26 cellular contexts compared by ENCODE assay signal in genomic region chr5:133065482-133065881, GRCh38. TPM values are rescaled to one million over a fixed set of nuclear protein-coding genes. Genes with fewer than 3 reads are reported as not detected.
DNase-seq lines count a peak whose midpoint lies in the region; ATAC-seq and TF ChIP-seq lines count a peak whose summit lies in the region.
"Had no signal": no experiment of that assay in that cellular context is flagged by ENCODE, and none has a peak within 500 bp of the region (broad histone marks: within the 10 kb centered on the region; RNA-seq: fewer than 3 reads in every experiment).

No MANE protein-coding gene starts in this region.

- H3K4me3 ChIP-seq in PC-9, result no peak overlapping the region
- H3K4me3 ChIP-seq in left lung, result no peak overlapping the region
- H3K4me3 ChIP-seq in foreskin fibroblast (ENCODE audit: low read depth in 1 of 2, low read length in 2 of 2), result no peak overlapping the region
- H3K4me3 ChIP-seq: adrenal gland, tibial artery had no signal

- H3K36me3 Mint-ChIP-seq in activated naive CD8-positive, alpha-beta T cell treated with anti-CD3 and anti-CD28 coated beads, Interleukin-2, amount 50 U/mL, for 24 hours (ENCODE audit: low read depth), result peaks cover 50% of the 10 kb centered on the region
- H3K36me3 Mint-ChIP-seq in activated naive CD8-positive, alpha-beta T cell treated with anti-CD3 and anti-CD28 coated beads for 36 hours, result peaks cover 31% of the 10 kb centered on the region
- H3K36me3 Mint-ChIP-seq in type B pancreatic cell, result peaks cover 27% of the 10 kb centered on the region
- peaks cover 48% of the 10 kb centered on the region for H3K36me3 Mint-ChIP-seq in activated CD4-positive, alpha-beta memory T cell treated with anti-CD3 and anti-CD28 coated beads, Interleukin-2, amount 10 ng/mL, durations not matched to agents 7 days and 5 days (ENCODE audit: low read depth)

- H3K36me3 ChIP-seq in PC-9 (ENCODE audit: low read depth), result peaks cover 32% of the 10 kb centered on the region
- H3K36me3 ChIP-seq in left lung, result peaks cover 0 to 57% of the 10 kb centered on the region in 2 donors

- POLR2A ChIA-PET in PC-9 (lab: Charles Lee; ENCODE audit: unreplicated experiment), result no interaction called here
- POLR2A ChIA-PET in activated CD4-positive, alpha-beta memory T cell treated with anti-CD3 and anti-CD28 coated beads, Interleukin-2, amount 10 ng/mL, durations not matched to agents 7 days and 5 days (lab: Charles Lee), result no interaction called here

- H3K27me3 Mint-ChIP-seq in activated naive CD8-positive, alpha-beta T cell treated with anti-CD3 and anti-CD28 coated beads, Interleukin-2, amount 50 U/mL, for 24 hours, result no peaks in the 10 kb centered on the region
- H3K27me3 Mint-ChIP-seq in activated naive CD8-positive, alpha-beta T cell treated with anti-CD3 and anti-CD28 coated beads for 36 hours, result no peaks in the 10 kb centered on the region
- no peaks in the 10 kb centered on the region for H3K27me3 Mint-ChIP-seq in type B pancreatic cell
- H3K27me3 Mint-ChIP-seq in activated CD4-positive, alpha-beta memory T cell treated with anti-CD3 and anti-CD28 coated beads, Interleukin-2, amount 10 ng/mL, durations not matched to agents 7 days and 5 days, result no peaks in the 10 kb centered on the region
- H3K27me3 Mint-ChIP-seq: T-helper 17 cell had no signal

- H3K9me3 ChIP-seq in PC-9 (ENCODE audit: insufficient read depth, low read depth) (no peaks in the 10 kb centered on the region), left lung (no peaks in the 10 kb centered on the region)
- H3K9me3 ChIP-seq: adrenal gland, neutrophil, tibial artery had no signal

- H3K9me2 ChIP-seq in PC-9 (ENCODE audit: insufficient read depth), result no peaks in the 10 kb centered on the region

- H4K20me1 ChIP-seq in PC-9 (ENCODE audit: insufficient read depth), result peaks cover 83% of the 10 kb centered on the region

- H3K4me1 ChIP-seq in PC-9 (replicated peaks; ENCODE audit: insufficient read depth) (peaks cover 31% of the 10 kb centered on the region), left lung (peaks cover 0 to 32% of the 10 kb centered on the region in 2 donors)

- intact Hi-C loops in PC-9 (cut with micrococcal nuclease; ENCODE audit: unreplicated experiment), result no loop called here
- intact Hi-C loops in left lung (cut with DNase I), result no loop called here

- no TSS peak for BruUV-seq in PC-9 (replicated peaks; lab: Mats Ljungman, UMichigan)

- ATAC-seq in activated naive CD8-positive, alpha-beta T cell treated with anti-CD3 and anti-CD28 coated beads, Interleukin-2, amount 50 U/mL, for 24 hours, result no peak
- ATAC-seq in left lung, result peak; percentile 49
- ATAC-seq: T-helper 17 cell had no signal

- H3K27ac Mint-ChIP-seq in activated naive CD8-positive, alpha-beta T cell treated with anti-CD3 and anti-CD28 coated beads, Interleukin-2, amount 50 U/mL, for 24 hours, result peak overlapping the region; percentile 27
- H3K27ac Mint-ChIP-seq in activated naive CD8-positive, alpha-beta T cell treated with anti-CD3 and anti-CD28 coated beads for 36 hours, result no peak overlapping the region
- H3K27ac Mint-ChIP-seq in type B pancreatic cell, result peak overlapping the region; percentile 97
- H3K27ac Mint-ChIP-seq in activated CD4-positive, alpha-beta memory T cell treated with anti-CD3 and anti-CD28 coated beads, Interleukin-2, amount 10 ng/mL, durations not matched to agents 7 days and 5 days, result no peak overlapping the region
- H3K27ac Mint-ChIP-seq: endodermal cell, T-helper 17 cell had no signal

- H3K4me2 ChIP-seq in PC-9, result peak overlapping the region; percentile 29

- peaks cover 25% of the 10 kb centered on the region for H3K4me1 Mint-ChIP-seq in activated naive CD8-positive, alpha-beta T cell treated with anti-CD3 and anti-CD28 coated beads, Interleukin-2, amount 50 U/mL, for 24 hours
- H3K4me1 Mint-ChIP-seq in activated naive CD8-positive, alpha-beta T cell treated with anti-CD3 and anti-CD28 coated beads for 36 hours, result peaks cover 28% of the 10 kb centered on the region
- H3K4me1 Mint-ChIP-seq in type B pancreatic cell (ENCODE audit: unreplicated experiment), result peaks cover 17% of the 10 kb centered on the region
- peaks cover 15% of the 10 kb centered on the region for H3K4me1 Mint-ChIP-seq in activated CD4-positive, alpha-beta memory T cell treated with anti-CD3 and anti-CD28 coated beads, Interleukin-2, amount 10 ng/mL, durations not matched to agents 7 days and 5 days

- TF ChIP-seq CTCF in PC-9 (conservative IDR thresholded peaks at IDR 0.05) (no peak), left lung (IDR thresholded peaks at IDR 0.05) (no peak), type B pancreatic cell (conservative IDR thresholded peaks at IDR 0.05) (no peak), foreskin fibroblast (IDR thresholded peaks at IDR 0.05; ENCODE audit: low read depth, low read length) (no peak)

- H2AFZ ChIP-seq in PC-9, result no peak overlapping the region

- CTCF ChIA-PET in PC-9 (lab: Charles Lee), result no interaction called here
- CTCF ChIA-PET in activated CD4-positive, alpha-beta memory T cell treated with anti-CD3 and anti-CD28 coated beads, Interleukin-2, amount 10 ng/mL, durations not matched to agents 7 days and 5 days (lab: Charles Lee), result no interaction called here

- H3K27ac ChIP-seq in PC-9 (peak overlapping the region; percentile 54), left lung (no peak overlapping the region)
- H3K27ac ChIP-seq: adrenal gland, neutrophil, tibial artery had no signal

- peaks cover 48% of the 10 kb centered on the region for H3F3A ChIP-seq in PC-9 (ENCODE audit: insufficient read depth, low read depth)

- DNase-seq in activated naive CD8-positive, alpha-beta T cell treated with anti-CD3 and anti-CD28 coated beads, Interleukin-2, amount 50 U/mL, for 24 hours, result no peak
- no peak for DNase-seq in activated naive CD8-positive, alpha-beta T cell treated with anti-CD3 and anti-CD28 coated beads for 36 hours
- DNase-seq in PC-9 (peak in 1 of 2 experiments; percentile 91), left lung (no peak), type B pancreatic cell (ENCODE audit: extremely low spot score, unreplicated experiment) (no peak), MV-4-11 (lab: John Stamatoyannopoulos, UW) (no peak), foreskin fibroblast (no peak)
- DNase-seq in activated CD4-positive, alpha-beta memory T cell treated with anti-CD3 and anti-CD28 coated beads, Interleukin-2, amount 10 ng/mL, durations not matched to agents 7 days and 5 days, result no peak
- DNase-seq: activated CD4-positive, alpha-beta T cell treated with anti-CD3 and anti-CD28 coated beads, Interleukin-2, amount 50 U/mL, for 4 hours; activated CD8-positive, alpha-beta memory T cell treated with anti-CD3 and anti-CD28 coated beads, Interleukin-2, amount 50 U/mL, for 48 hours; activated gamma-delta T cell treated with Interleukin-2 at 50 U/mL for 16 hours; adrenal gland; cortex of kidney; DMS 273 treated with DMSO at 0.1 percent for 48 hours; endodermal cell; GOT3; hippocampal formation; Kasumi-1; NCI-H1092 treated with DMSO at 0.1 percent for 48 hours; NCI-H2081; NCI-H345; NCI-H774; stimulated activated naive CD4-positive, alpha-beta T cell; T-helper 17 cell; tibial artery had no signal

- H3K9me3 Mint-ChIP-seq in activated naive CD8-positive, alpha-beta T cell treated with anti-CD3 and anti-CD28 coated beads, Interleukin-2, amount 50 U/mL, for 24 hours, result no peaks in the 10 kb centered on the region
- no peaks in the 10 kb centered on the region for H3K9me3 Mint-ChIP-seq in activated naive CD8-positive, alpha-beta T cell treated with anti-CD3 and anti-CD28 coated beads for 36 hours
- H3K9me3 Mint-ChIP-seq in type B pancreatic cell, result no peaks in the 10 kb centered on the region
- no peaks in the 10 kb centered on the region for H3K9me3 Mint-ChIP-seq in activated CD4-positive, alpha-beta memory T cell treated with anti-CD3 and anti-CD28 coated beads, Interleukin-2, amount 10 ng/mL, durations not matched to agents 7 days and 5 days
- H3K9me3 Mint-ChIP-seq: endodermal cell had no signal

- H3K27me3 ChIP-seq in PC-9 (ENCODE audit: insufficient read depth, low read depth) (no peaks in the 10 kb centered on the region), left lung (no peaks in the 10 kb centered on the region)
- H3K27me3 ChIP-seq: adrenal gland, neutrophil, tibial artery had no signal

- H3K4me3 Mint-ChIP-seq in activated naive CD8-positive, alpha-beta T cell treated with anti-CD3 and anti-CD28 coated beads, Interleukin-2, amount 50 U/mL, for 24 hours, result no peak overlapping the region
- no peak overlapping the region for H3K4me3 Mint-ChIP-seq in activated naive CD8-positive, alpha-beta T cell treated with anti-CD3 and anti-CD28 coated beads for 36 hours
- H3K4me3 Mint-ChIP-seq in type B pancreatic cell, result peak overlapping the region; percentile 79
- no peak overlapping the region for H3K4me3 Mint-ChIP-seq in activated CD4-positive, alpha-beta memory T cell treated with anti-CD3 and anti-CD28 coated beads, Interleukin-2, amount 10 ng/mL, durations not matched to agents 7 days and 5 days
- H3K4me3 Mint-ChIP-seq: endodermal cell, T-helper 17 cell had no signal

- peaks cover 90% of the 10 kb centered on the region for H3K79me2 ChIP-seq in PC-9 (ENCODE audit: low read depth)

RNA-seq across cellular contexts. Expression of gene HSPA4, which starts 13.7 kb away (rescaled TPM):
- total RNA-seq in activated naive CD8-positive, alpha-beta T cell treated with anti-CD3 and anti-CD28 coated beads for 36 hours, result 100 to 1,000 TPM; 296 to 302 TPM
- total RNA-seq in PC-9 (2021), result 105 and 140 TPM in 2 replicates
- total RNA-seq in left lung, result 10 to 100 TPM; 85.5 to 90.7 TPM
- total RNA-seq in type B pancreatic cell (ENCODE audit: low replicate concordance), result 134 and 140 TPM in 2 replicates
- total RNA-seq in activated CD4-positive, alpha-beta memory T cell treated with anti-CD3 and anti-CD28 coated beads, Interleukin-2, amount 10 ng/mL, durations not matched to agents 7 days and 5 days, result 10 to 100 TPM; 88.2 to 94.6 TPM

RNA-seq across cellular contexts. Expression of gene ZCCHC10, which starts 39.1 kb away (rescaled TPM):
- total RNA-seq in activated naive CD8-positive, alpha-beta T cell treated with anti-CD3 and anti-CD28 coated beads for 36 hours, result 10 to 100 TPM; 31.2 to 33.5 TPM
- total RNA-seq in PC-9 (2021) (8.3 and 14.9 TPM in 2 replicates), left lung (10 to 100 TPM; 20.7 to 22.1 TPM), type B pancreatic cell (ENCODE audit: low replicate concordance) (22.1 and 23.1 TPM in 2 replicates)
- 10 to 100 TPM; 27.9 to 28.0 TPM for total RNA-seq in activated CD4-positive, alpha-beta memory T cell treated with anti-CD3 and anti-CD28 coated beads, Interleukin-2, amount 10 ng/mL, durations not matched to agents 7 days and 5 days

Comparison
In these comparisons a context has a peak if more than half of its experiments do, and no peak if none do; other contexts are left out.
1. H3K27ac Mint-ChIP-seq: peak in activated naive CD8-positive, alpha-beta T cell treated with anti-CD3 and anti-CD28 coated beads, Interleukin-2, amount 50 U/mL, for 24 hours (single experiment) and type B pancreatic cell (single experiment); none in activated naive CD8-positive, alpha-beta T cell treated with anti-CD3 and anti-CD28 coated beads for 36 hours (single experiment) and activated CD4-positive, alpha-beta memory T cell treated with anti-CD3 and anti-CD28 coated beads, Interleukin-2, amount 10 ng/mL, durations not matched to agents 7 days and 5 days (single experiment).